8 cellular contexts compared by ENCODE assay signal in genomic region chr1:15886613-15887167, GRCh38. TPM values are rescaled to one million over a fixed set of nuclear protein-coding genes. Genes with fewer than 3 reads are reported as not detected.
DNase-seq lines count a peak whose midpoint lies in the region; ATAC-seq and TF ChIP-seq lines count a peak whose summit lies in the region.

No MANE protein-coding gene starts in this region.

- H3K4me1 ChIP-seq in heart right ventricle (peaks cover 4 to 79% (median 58%) of the 10 kb centered on the region in 9 donors), mucosa of descending colon (ENCODE audit: low read depth) (peaks cover 13% of the 10 kb centered on the region), vagina (peaks cover 66% of the 10 kb centered on the region)

- peak in 1 of 2 donors; percentile 40 for TF ChIP-seq POLR2A in vagina (IDR thresholded peaks at IDR 0.05)

- no peaks in the 10 kb centered on the region for H3K9me3 ChIP-seq in heart right ventricle
- no peaks in the 10 kb centered on the region for H3K9me3 ChIP-seq in mucosa of descending colon
- no peaks in the 10 kb centered on the region for H3K9me3 ChIP-seq in vagina

- TF ChIP-seq CTCF in heart right ventricle (IDR thresholded peaks at IDR 0.05) (no peak), mucosa of descending colon (IDR thresholded peaks at IDR 0.05) (no peak), vagina (IDR thresholded peaks at IDR 0.05) (no peak)

- H3K4me3 ChIP-seq in heart right ventricle, result peak overlapping the region in 9 of 10 donors; percentile 8 to 54 (median 42)
- H3K4me3 ChIP-seq in mucosa of descending colon, result no peak overlapping the region
- H3K4me3 ChIP-seq in vagina, result peak overlapping the region; percentile 32 to 51

- H3K36me3 ChIP-seq in heart right ventricle (peaks cover 0 to 14% (median 0%) of the 10 kb centered on the region in 9 donors), mucosa of descending colon (ENCODE audit: low read depth) (no peaks in the 10 kb centered on the region), vagina (no peaks in the 10 kb centered on the region)

- DNase-seq in heart right ventricle (no peak), Right ventricle myocardium inferior (ENCODE audit: missing footprints) (no peak), caudate nucleus (lab: John Stamatoyannopoulos, UW) (no peak), mucosa of descending colon (no peak), vagina (ENCODE audit: extremely low spot score in 2 of 2) (no peak), HuH-7 (ENCODE audit: low spot score) (no peak), NCI-H128 (lab: John Stamatoyannopoulos, UW; ENCODE audit: unreplicated experiment) (no peak)

- ATAC-seq in heart right ventricle (peak in 2 of 8 donors; percentile 3 to 6), Right ventricle myocardium inferior (no peak), mucosa of descending colon (peak; percentile 12), HG03457 (IDR thresholded peaks at IDR 0.05; ENCODE audit: unreplicated experiment) (no peak)

- H3K27ac ChIP-seq in heart right ventricle (peak overlapping the region; percentile 65 to 94 (median 82)), caudate nucleus (ENCODE audit: low read depth, low read length) (peak overlapping the region; percentile 91), vagina (peak overlapping the region; percentile 88)

- intact Hi-C loops in heart right ventricle (cut with DNase I) (loop anchor here in 6 of 10 donors (5.0 to 10.0 kb wide), 4 partner anchors 34 to 54 kb away; partner anchors contain the start of gene SPEN (in 1 of the 6)), Right ventricle myocardium inferior (cut with DNase I) (loop anchor here (5.0 kb wide), 1 partner anchor 39 kb away; the partner anchor contains the start of gene SPEN), mucosa of descending colon (cut with DNase I, micrococcal nuclease) (no loop called here), vagina (cut with DNase I) (loop anchor here (5.0 kb wide), 1 partner anchor 39 kb away; the partner anchor contains the start of gene SPEN)

- H3K27me3 ChIP-seq in heart right ventricle (no peaks in the 10 kb centered on the region), vagina (no peaks in the 10 kb centered on the region)

- WGBS in heart right ventricle, 2 donors, result 25 to 31% methylated on average over 4 of the region's 4 CpGs

RNA-seq across cellular contexts. Expression of gene SPEN, which starts 39.2 kb away (rescaled TPM):
- 10 to 100 TPM; 24.1 to 34.4 (median 28.1) TPM for total RNA-seq in heart right ventricle
- 10 to 100 TPM; 11.2 to 12.4 TPM for polyA plus RNA-seq in heart right ventricle
- total RNA-seq in Right ventricle myocardium inferior, result 21.4 TPM
- 10 to 100 TPM; 48.7 to 60.3 (median 50.6) TPM for total RNA-seq in mucosa of descending colon
- total RNA-seq in vagina, result 55.2 TPM

Comparison
In these comparisons a context has a peak if more than half of its experiments do, and no peak if none do; other contexts are left out.
1. intact Hi-C loops: an anchor here in heart right ventricle (5.0 to 10.0 kb wide), Right ventricle myocardium inferior (5.0 kb wide) and vagina (5.0 kb wide); none called in mucosa of descending colon.